Comparison of ENCODE assay signal across 21 cellular contexts in the genomic region with DNA sequence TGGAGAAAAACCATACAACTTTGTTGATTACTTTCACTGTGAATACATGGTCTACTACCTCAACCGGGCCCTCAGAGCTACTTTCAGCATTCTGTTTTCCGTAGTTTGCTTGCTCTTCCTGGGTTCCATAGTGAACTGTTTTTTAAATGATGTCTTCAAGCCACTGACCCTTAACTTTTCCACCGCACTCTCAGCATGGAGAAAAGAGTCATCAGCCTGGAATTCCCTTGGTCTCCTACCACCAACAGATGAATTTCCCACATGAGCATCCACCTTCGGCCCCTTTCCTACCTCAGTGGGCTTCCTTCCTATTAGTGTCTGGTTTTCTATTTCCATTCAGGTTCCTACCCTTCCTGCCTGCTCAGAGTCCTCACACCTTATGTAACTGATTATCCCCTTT.
"Had no signal": no experiment of that assay in that cellular context is flagged by ENCODE, and none has a peak within 500 bp of the region (broad histone marks: within the 10 kb centered on the region; RNA-seq: fewer than 3 reads in every experiment).

No MANE protein-coding gene starts in this region.

- H3K9me3 ChIP-seq: ascending aorta, prostate gland, stomach, vagina had no signal

- H3K4me3 ChIP-seq: ascending aorta, left ventricle myocardium inferior, prostate gland, skin epidermis, stomach, vagina had no signal

- H3K27me3 ChIP-seq: ascending aorta, foreskin keratinocyte, stomach, vagina had no signal

- H3K27ac ChIP-seq: ascending aorta, foreskin keratinocyte, left ventricle myocardium inferior, prostate gland, skin epidermis, stomach, vagina had no signal

- FAIRE-seq: kidney had no signal

- ATAC-seq: activated CD8-positive, alpha-beta T cell treated with anti-CD3 and anti-CD28 coated beads, Interleukin-2, amount 10 ng/mL, durations not matched to agents 7 days and 5 days; activated T-cell treated with anti-CD3 and anti-CD28 coated beads, Interleukin-2, amount 50 U/mL, for 4 hours; effector memory CD8-positive, alpha-beta T cell; foreskin keratinocyte; naive thymus-derived CD4-positive, alpha-beta T cell; right cardiac atrium; stimulated activated effector memory CD8-positive, alpha-beta T cell treated with anti-CD3 and anti-CD28 coated beads, Interleukin-12 subunit alpha, Interleukin-12 subunit beta, amount 100 ng/mL, for 72 hours had no signal

- DNase-seq: activated CD4-positive, alpha-beta T cell treated with anti-CD3 and anti-CD28 coated beads, Interleukin-2, amount 10 ng/mL, durations not matched to agents 24 days and 14 days; activated CD8-positive, alpha-beta memory T cell treated with anti-CD3 and anti-CD28 coated beads, Interleukin-2, amount 50 U/mL, for 4 hours; activated CD8-positive, alpha-beta T cell treated with anti-CD3 and anti-CD28 coated beads, Interleukin-2, amount 10 ng/mL, durations not matched to agents 7 days and 5 days; activated naive CD4-positive, alpha-beta T cell treated with anti-CD3 and anti-CD28 coated beads, Interleukin-2, amount 50 U/mL, for 16 hours; activated T-cell treated with anti-CD3 and anti-CD28 coated beads, Interleukin-2, amount 50 U/mL, for 4 hours; effector memory CD8-positive, alpha-beta T cell; foreskin keratinocyte; hypothalamus; kidney; left ventricle myocardium inferior; naive thymus-derived CD4-positive, alpha-beta T cell; right cardiac atrium; stimulated activated CD4-positive, alpha-beta T cell treated with anti-CD3 and anti-CD28 coated beads, Interleukin-4, amount 100 ng/mL, for 24 hours; stomach; T1000; trophoblast cell had no signal

- H3K4me1 ChIP-seq: foreskin keratinocyte, left ventricle myocardium inferior, prostate gland, stomach, vagina had no signal

- H3K36me3 ChIP-seq: ascending aorta, left ventricle myocardium inferior, prostate gland, stomach, vagina had no signal
